17 cellular contexts compared by ENCODE assay signal in the genomic region with DNA sequence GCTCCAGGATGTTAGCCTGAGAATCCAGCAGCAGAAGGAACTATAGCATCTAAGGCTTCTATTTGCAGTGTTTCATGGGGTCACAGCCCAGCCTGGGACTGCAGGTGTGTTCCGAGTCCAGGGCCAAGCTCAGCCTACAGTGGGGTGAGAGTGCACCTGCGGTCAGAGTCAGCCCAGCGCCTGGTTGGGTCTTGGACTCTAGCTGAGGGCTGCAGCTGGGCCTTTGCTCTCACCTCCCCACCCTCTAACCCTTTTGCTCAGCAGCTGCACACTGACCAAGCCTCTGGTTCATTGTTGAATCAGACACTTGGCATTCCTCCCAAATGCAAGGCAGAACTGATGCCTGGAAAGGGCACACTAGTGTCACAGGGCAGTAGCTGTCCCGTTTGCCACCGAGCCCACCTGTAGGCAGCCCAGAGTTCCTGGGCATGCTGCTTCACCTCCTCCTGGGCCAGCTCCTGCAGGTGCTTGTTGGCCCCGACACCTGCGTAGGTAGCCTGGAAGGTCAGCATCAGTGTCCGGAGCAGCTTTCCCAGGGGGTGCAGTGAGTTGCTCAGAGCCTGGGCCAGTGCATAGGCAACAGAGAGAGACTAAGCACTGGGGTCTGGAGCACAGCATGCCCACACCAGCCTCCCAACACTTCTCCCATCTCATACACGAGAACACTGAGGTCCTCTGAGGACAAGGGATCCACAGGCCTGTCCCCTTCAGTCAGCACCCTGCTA. TPM values are rescaled to one million over a fixed set of nuclear protein-coding genes. Genes with fewer than 3 reads are reported as not detected.
DNase-seq lines count a peak whose midpoint lies in the region; ATAC-seq and TF ChIP-seq lines count a peak whose summit lies in the region.
"Had no signal": no experiment of that assay in that cellular context is flagged by ENCODE, and none has a peak within 500 bp of the region (broad histone marks: within the 10 kb centered on the region; RNA-seq: fewer than 3 reads in every experiment).

No MANE protein-coding gene starts in this region.

- no peak for TF ChIP-seq CTCF in osteoblast (IDR thresholded peaks at IDR 0.05; ENCODE audit: extremely low read depth, low read depth, low read length)

- no peaks in the 10 kb centered on the region for H3K79me2 ChIP-seq in osteoblast (ENCODE audit: insufficient read depth, low read length)

- no peak overlapping the region for H2AFZ ChIP-seq in osteoblast (ENCODE audit: low read length)

- H3K27me3 ChIP-seq in osteoblast (ENCODE audit: insufficient read depth, low read length): no peaks in the 10 kb centered on the region
- H3K27me3 ChIP-seq: adrenal gland, tibial nerve had no signal

- H3K36me3 ChIP-seq in osteoblast (ENCODE audit: insufficient read depth, low read length): no peaks in the 10 kb centered on the region
- H3K36me3 ChIP-seq: adrenal gland had no signal

- intact Hi-C loops in left cardiac atrium (cut with DNase I): no loop called here

- peak; percentile 34 for DNase-seq in EH (ENCODE audit: low read depth)
- peak; percentile 55 for DNase-seq in RKO (ENCODE audit: low spot score)
- peak; percentile 19 for DNase-seq in left cardiac atrium
- peak; percentile 96 for DNase-seq in osteoblast (ENCODE audit: insufficient read length, low spot score, missing footprints)
- DNase-seq in stimulated activated naive CD8-positive, alpha-beta T cell treated with anti-CD3 and anti-CD28 coated beads, Interleukin-15, Interleukin-2, amounts not matched to agents 100 U/mL and 50 U/mL, for 24 hours: no peak
- DNase-seq in retina: no peak
- no peak for DNase-seq in COLO829 (ENCODE audit: low spot score)
- DNase-seq: activated CD4-positive, alpha-beta memory T cell treated with anti-CD3 and anti-CD28 coated beads, Interleukin-2, amount 10 ng/mL, durations not matched to agents 7 days and 5 days; AML-193; cerebellar nuclear complex; NK-92 treated with Interleukin-12 subunit alpha and Interleukin-12 subunit beta, amount 100 ng/mL, for 24 hours; stimulated activated CD8-positive, alpha-beta memory T cell treated with anti-CD3 and anti-CD28 coated beads, Interleukin-4, amount 100 ng/mL, for 48 hours had no signal

- H3K4me1 ChIP-seq in osteoblast (ENCODE audit: insufficient read depth, low read length): no peaks in the 10 kb centered on the region
- H3K4me1 ChIP-seq: adrenal gland, tibial nerve had no signal

- H3K27ac ChIP-seq in osteoblast (ENCODE audit: low read depth, low read length): no peak overlapping the region
- H3K27ac ChIP-seq: tibial nerve had no signal

- H3K4me2 ChIP-seq in osteoblast (ENCODE audit: insufficient read depth, low read length): no peak overlapping the region

- no peaks in the 10 kb centered on the region for H3K9me3 ChIP-seq in osteoblast (ENCODE audit: low read depth, low read length)
- H3K9me3 ChIP-seq: adrenal gland, tibial nerve had no signal

- H3K4me3 ChIP-seq in osteoblast (ENCODE audit: insufficient read depth, low read length): no peak overlapping the region
- H3K4me3 ChIP-seq: adrenal gland, tibial nerve had no signal

- peak in 1 of 2 donors; percentile 8 for ATAC-seq in left cardiac atrium
- ATAC-seq in stimulated activated naive CD8-positive, alpha-beta T cell treated with anti-CD3 and anti-CD28 coated beads, Interleukin-15, Interleukin-2, amounts not matched to agents 100 U/mL and 50 U/mL, for 24 hours: no peak
- no peak for ATAC-seq in HG02973 (IDR thresholded peaks at IDR 0.05; ENCODE audit: unreplicated experiment)

- no peaks in the 10 kb centered on the region for H4K20me1 ChIP-seq in osteoblast (ENCODE audit: insufficient read depth, low read length)

RNA-seq across cellular contexts. Expression of gene ALS2CL, which starts 17.5 kb away (rescaled TPM):
- total RNA-seq in left cardiac atrium (10 to 100 TPM; 17.3 to 23.8 TPM), osteoblast (1.1 and 1.8 TPM in 2 replicates)

RNA-seq across cellular contexts. Expression of gene TMIE, which starts 25.2 kb away (rescaled TPM):
- under 1 TPM; 0.44 to 0.91 TPM for total RNA-seq in left cardiac atrium
- total RNA-seq in osteoblast: under 0.01 TPM in 2 replicates

RNA-seq across cellular contexts. Expression of gene PRSS50, which starts 41.7 kb away (rescaled TPM):
- not detected for total RNA-seq in left cardiac atrium
- not detected in 2 replicates for total RNA-seq in osteoblast
- total RNA-seq: activated CD4-positive, alpha-beta memory T cell treated with anti-CD3 and anti-CD28 coated beads, Interleukin-2, amount 10 ng/mL, durations not matched to agents 7 days and 5 days; pulmonary artery endothelial cell; SK-MEL-5 had no signal

Comparison
In these comparisons a context has a peak if more than half of its experiments do, and no peak if none do; other contexts are left out.
1. DNase-seq: peak in EH (single experiment), RKO (single experiment), left cardiac atrium (single experiment) and osteoblast (single experiment); none in stimulated activated naive CD8-positive, alpha-beta T cell treated with anti-CD3 and anti-CD28 coated beads, Interleukin-15, Interleukin-2, amounts not matched to agents 100 U/mL and 50 U/mL, for 24 hours (single experiment), retina (single experiment) and COLO829 (single experiment).